12 cellular contexts compared by ENCODE assay signal in genomic region chr14:68621400-68622365, GRCh38.
DNase-seq lines count a peak whose midpoint lies in the region; ATAC-seq and TF ChIP-seq lines count a peak whose summit lies in the region.
"Had no signal": no experiment of that assay in that cellular context is flagged by ENCODE, and none has a peak within 500 bp of the region (broad histone marks: within the 10 kb centered on the region; RNA-seq: fewer than 3 reads in every experiment).

No MANE protein-coding gene starts in this region.

- no peaks in the 10 kb centered on the region for H3K27me3 ChIP-seq in lung (ENCODE audit: control insufficient read depth, insufficient read depth)
- no peaks in the 10 kb centered on the region for H3K27me3 ChIP-seq in thymus (ENCODE audit: control insufficient read depth, insufficient read depth)

- H3K9me3 ChIP-seq in lung (ENCODE audit: control insufficient read depth in 2 of 2, insufficient read depth in 1 of 2, low read length in 1 of 2) = peaks cover 0 to 17% of the 10 kb centered on the region in 2 donors
- no peaks in the 10 kb centered on the region for H3K9me3 ChIP-seq in thymus (ENCODE audit: control insufficient read depth)

- intact Hi-C loops in dendritic cell treated with granulocyte-macrophage colony-stimulating factor and Interleukin-4, amounts not matched to agents 40 ng/mL and 50 ng/mL, for 4 days (cut with micrococcal nuclease) = no loop called here
- intact Hi-C loops in activated naive CD4-positive, alpha-beta T cell treated with anti-CD3 and anti-CD28 coated beads for 36 hours (cut with micrococcal nuclease) = no loop called here

- peaks cover 3% of the 10 kb centered on the region for H3K27me3 Mint-ChIP-seq in dendritic cell treated with granulocyte-macrophage colony-stimulating factor and Interleukin-4, amounts not matched to agents 40 ng/mL and 50 ng/mL, for 4 days
- H3K27me3 Mint-ChIP-seq in activated naive CD4-positive, alpha-beta T cell treated with anti-CD3 and anti-CD28 coated beads for 36 hours (ENCODE audit: low read depth) = no peaks in the 10 kb centered on the region
- H3K27me3 Mint-ChIP-seq: activated CD4-positive, alpha-beta memory T cell treated with anti-CD3 and anti-CD28 coated beads for 36 hours had no signal

- no peak for TF ChIP-seq CTCF in lung (IDR thresholded peaks at IDR 0.05; ENCODE audit: control extremely low read depth, extremely low read depth)

- CTCF ChIA-PET in activated naive CD4-positive, alpha-beta T cell treated with anti-CD3 and anti-CD28 coated beads for 36 hours (lab: Charles Lee) = interaction anchor here (0.8 kb wide), 1 partner anchor 21 kb away, joined by 3 read pairs; no protein-coding TSS in a partner anchor

- H3K36me3 ChIP-seq in lung (ENCODE audit: control insufficient read depth in 2 of 2, insufficient read depth in 2 of 2, low read length in 2 of 2) (no peaks in the 10 kb centered on the region), thymus (ENCODE audit: control insufficient read depth, insufficient read depth) (no peaks in the 10 kb centered on the region)

- peaks cover 2 to 14% of the 10 kb centered on the region in 2 donors for H3K4me1 ChIP-seq in lung (ENCODE audit: control insufficient read depth in 2 of 2, insufficient read depth in 2 of 2, low read length in 2 of 2)
- no peaks in the 10 kb centered on the region for H3K4me1 ChIP-seq in thymus (ENCODE audit: control insufficient read depth, insufficient read depth, low read length)

- peaks cover 45% of the 10 kb centered on the region for H3K4me1 Mint-ChIP-seq in dendritic cell treated with granulocyte-macrophage colony-stimulating factor and Interleukin-4, amounts not matched to agents 40 ng/mL and 50 ng/mL, for 4 days (ENCODE audit: low read depth)
- H3K4me1 Mint-ChIP-seq in activated naive CD4-positive, alpha-beta T cell treated with anti-CD3 and anti-CD28 coated beads for 36 hours (ENCODE audit: low read depth) = no peaks in the 10 kb centered on the region

- H3K27ac ChIP-seq in lung (ENCODE audit: low read depth in 1 of 2, low read length in 1 of 2) (peak overlapping the region; percentile 40 to 77), thymus (ENCODE audit: low read depth) (peak overlapping the region; percentile 18)

- H3K9me3 Mint-ChIP-seq in dendritic cell treated with granulocyte-macrophage colony-stimulating factor and Interleukin-4, amounts not matched to agents 40 ng/mL and 50 ng/mL, for 4 days = peaks cover 43% of the 10 kb centered on the region
- H3K9me3 Mint-ChIP-seq in activated naive CD4-positive, alpha-beta T cell treated with anti-CD3 and anti-CD28 coated beads for 36 hours = peaks cover 18% of the 10 kb centered on the region

- DNase-seq in M059J (ENCODE audit: low read depth) = peak; percentile 89
- no peak for DNase-seq in lung (ENCODE audit: low spot score)
- no peak for DNase-seq in activated naive CD4-positive, alpha-beta T cell treated with anti-CD3 and anti-CD28 coated beads for 36 hours
- DNase-seq in mesenteric fat pad (ENCODE audit: low spot score) = no peak
- DNase-seq: activated CD4-positive, alpha-beta memory T cell treated with anti-CD3 and anti-CD28 coated beads for 36 hours; central memory CD4-positive, alpha-beta T cell; GDM1; MV-4-11 had no signal

- 78 to 90% methylated on average over 6 of the region's 6 CpGs for whole genome bisulfite sequencing in lung, 2 donors
- 95% methylated on average over 6 of the region's 6 CpGs for WGBS in thymus

- ATAC-seq in lung (ENCODE audit: insufficient read depth, low FRiP score) (no peak), GM21447 (IDR thresholded peaks at IDR 0.05; ENCODE audit: unreplicated experiment) (no peak), HG02798 (IDR thresholded peaks at IDR 0.05; ENCODE audit: poor library complexity, unreplicated experiment) (no peak)

- H3K36me3 Mint-ChIP-seq in dendritic cell treated with granulocyte-macrophage colony-stimulating factor and Interleukin-4, amounts not matched to agents 40 ng/mL and 50 ng/mL, for 4 days (ENCODE audit: low read depth) = peaks cover 11% of the 10 kb centered on the region
- H3K36me3 Mint-ChIP-seq in activated naive CD4-positive, alpha-beta T cell treated with anti-CD3 and anti-CD28 coated beads for 36 hours (ENCODE audit: low read depth) = peaks cover 9% of the 10 kb centered on the region

- no peak overlapping the region for H3K4me3 Mint-ChIP-seq in dendritic cell treated with granulocyte-macrophage colony-stimulating factor and Interleukin-4, amounts not matched to agents 40 ng/mL and 50 ng/mL, for 4 days
- H3K4me3 Mint-ChIP-seq in activated naive CD4-positive, alpha-beta T cell treated with anti-CD3 and anti-CD28 coated beads for 36 hours = no peak overlapping the region
- H3K4me3 Mint-ChIP-seq: activated CD4-positive, alpha-beta memory T cell treated with anti-CD3 and anti-CD28 coated beads for 36 hours had no signal

- H3K27ac Mint-ChIP-seq in dendritic cell treated with granulocyte-macrophage colony-stimulating factor and Interleukin-4, amounts not matched to agents 40 ng/mL and 50 ng/mL, for 4 days = peak overlapping the region; percentile 46
- no peak overlapping the region for H3K27ac Mint-ChIP-seq in activated naive CD4-positive, alpha-beta T cell treated with anti-CD3 and anti-CD28 coated beads for 36 hours
- H3K27ac Mint-ChIP-seq: activated CD4-positive, alpha-beta memory T cell treated with anti-CD3 and anti-CD28 coated beads for 36 hours had no signal

- H3K4me3 ChIP-seq in lung (no peak overlapping the region), thymus (ENCODE audit: low read length) (no peak overlapping the region)
